ENCODE assay signal across 1 cellular context in genomic region chr2:188852752-188853151, GRCh38.
TF ChIP-seq lines count a peak whose summit lies in the region.

No MANE protein-coding gene starts in this region.

TF ChIP-seq in IMR-90, 13 proteins besides CTCF, POLR2A, EP300 and RAD21:
- TF ChIP-seq NFE2L2 (IDR thresholded peaks at IDR 0.05; ENCODE audit: low read depth, low read length) (no peak), RFX5 (IDR thresholded peaks at IDR 0.05; ENCODE audit: low read depth, low read length) (no peak)
